1 cellular context compared by ENCODE assay signal in the genomic region with DNA sequence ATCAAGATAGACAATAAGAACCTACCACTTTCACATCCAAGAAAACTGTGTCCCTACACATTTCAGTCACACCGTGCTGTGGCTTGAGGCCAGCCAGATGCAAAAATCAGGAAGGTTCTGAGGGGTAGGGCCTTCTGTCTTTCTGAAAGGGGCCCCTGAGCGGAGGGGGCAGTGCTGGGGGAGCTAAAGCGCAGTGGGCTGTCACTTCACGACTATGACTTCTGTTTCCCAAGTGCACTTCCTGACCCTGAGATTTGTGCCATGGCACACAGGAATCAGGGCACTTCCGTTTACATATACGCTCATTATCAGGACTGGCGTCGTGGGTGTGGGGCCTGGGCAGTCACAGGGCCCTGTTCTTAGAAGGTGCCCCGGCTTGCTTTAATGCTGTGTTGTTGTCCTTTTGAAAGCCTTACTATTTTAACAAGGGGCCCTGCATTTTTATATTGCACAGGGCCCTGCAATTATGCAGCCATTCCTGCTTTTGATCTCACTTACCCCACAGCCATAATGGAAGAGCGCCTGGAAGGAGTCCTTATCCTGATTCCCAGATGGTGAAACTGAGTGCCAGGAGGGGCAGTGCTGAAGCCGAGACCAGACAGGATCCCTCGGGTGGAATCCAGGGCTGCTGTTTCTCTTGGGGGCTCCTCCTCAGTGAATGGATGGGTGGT.
TF ChIP-seq lines count a peak whose summit lies in the region.

No MANE protein-coding gene starts in this region.

TF ChIP-seq in HepG2, 621 proteins besides CTCF, POLR2A, EP300 and RAD21 (continued from another document and continues in another):
- TF ChIP-seq TGIF2 (CRISPR knock-in tag; IDR thresholded peaks at IDR 0.05): 0 out of 2 replicates have a peak, but pooled peaks have one; percentile 7
- TF ChIP-seq ZBTB7A (CRISPR knock-in tag; IDR thresholded peaks at IDR 0.05): 0 out of 2 replicates have a peak, but pooled peaks have one; percentile 19
- 0 out of 2 replicates have a peak, but pooled peaks have one; percentile 26 for TF ChIP-seq MAZ (IDR thresholded peaks at IDR 0.05; ENCODE audit: borderline replicate concordance, low read depth, low read length)
- 0 out of 2 replicates have a peak, but pooled peaks have one; percentile 53 for TF ChIP-seq MAZ (CRISPR knock-in tag; IDR thresholded peaks at IDR 0.05; ENCODE audit: low read depth)
- TF ChIP-seq, protein P1, sequence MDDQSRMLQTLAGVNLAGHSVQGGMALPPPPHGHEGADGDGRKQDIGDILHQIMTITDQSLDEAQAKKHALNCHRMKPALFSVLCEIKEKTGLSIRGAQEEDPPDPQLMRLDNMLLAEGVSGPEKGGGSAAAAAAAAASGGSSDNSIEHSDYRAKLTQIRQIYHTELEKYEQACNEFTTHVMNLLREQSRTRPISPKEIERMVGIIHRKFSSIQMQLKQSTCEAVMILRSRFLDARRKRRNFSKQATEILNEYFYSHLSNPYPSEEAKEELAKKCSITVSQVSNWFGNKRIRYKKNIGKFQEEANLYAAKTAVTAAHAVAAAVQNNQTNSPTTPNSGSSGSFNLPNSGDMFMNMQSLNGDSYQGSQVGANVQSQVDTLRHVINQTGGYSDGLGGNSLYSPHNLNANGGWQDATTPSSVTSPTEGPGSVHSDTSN (CRISPR knock-in tag; IDR thresholded peaks at IDR 0.05; ENCODE audit: borderline replicate concordance): 0 out of 2 replicates have a peak, but pooled peaks have one; percentile 35
- TF ChIP-seq ZSCAN22 (CRISPR knock-in tag; IDR thresholded peaks at IDR 0.05): no peak
- peak; percentile 63; the same call in 1 of the 2 replicates for TF ChIP-seq ZFY (CRISPR knock-in tag; IDR thresholded peaks at IDR 0.05)
- TF ChIP-seq TEAD2 (CRISPR knock-in tag; IDR thresholded peaks at IDR 0.05): no peak
- peak; percentile 46; the same call in 1 of the 2 replicates for TF ChIP-seq RXRB (CRISPR knock-in tag; IDR thresholded peaks at IDR 0.05; ENCODE audit: borderline replicate concordance)
- no peak for TF ChIP-seq PCBP1 (IDR thresholded peaks at IDR 0.05; ENCODE audit: borderline replicate concordance, low read depth, low read length)
- 0 out of 2 replicates have a peak, but pooled peaks have one; percentile 54 for TF ChIP-seq KAT8 (CRISPR knock-in tag; IDR thresholded peaks at IDR 0.05)
- no peak for TF ChIP-seq TCF7L2 (IDR thresholded peaks at IDR 0.05; ENCODE audit: low read depth, low read length)
- no peak for TF ChIP-seq TOPORS (CRISPR knock-in tag; IDR thresholded peaks at IDR 0.05)
- TF ChIP-seq JUNB (CRISPR knock-in tag; IDR thresholded peaks at IDR 0.05; ENCODE audit: borderline replicate concordance): no peak
- TF ChIP-seq ARNT (IDR thresholded peaks at IDR 0.05): no peak
- no peak for TF ChIP-seq NKX3-1 (CRISPR knock-in tag; IDR thresholded peaks at IDR 0.05)
- TF ChIP-seq, protein P2, sequence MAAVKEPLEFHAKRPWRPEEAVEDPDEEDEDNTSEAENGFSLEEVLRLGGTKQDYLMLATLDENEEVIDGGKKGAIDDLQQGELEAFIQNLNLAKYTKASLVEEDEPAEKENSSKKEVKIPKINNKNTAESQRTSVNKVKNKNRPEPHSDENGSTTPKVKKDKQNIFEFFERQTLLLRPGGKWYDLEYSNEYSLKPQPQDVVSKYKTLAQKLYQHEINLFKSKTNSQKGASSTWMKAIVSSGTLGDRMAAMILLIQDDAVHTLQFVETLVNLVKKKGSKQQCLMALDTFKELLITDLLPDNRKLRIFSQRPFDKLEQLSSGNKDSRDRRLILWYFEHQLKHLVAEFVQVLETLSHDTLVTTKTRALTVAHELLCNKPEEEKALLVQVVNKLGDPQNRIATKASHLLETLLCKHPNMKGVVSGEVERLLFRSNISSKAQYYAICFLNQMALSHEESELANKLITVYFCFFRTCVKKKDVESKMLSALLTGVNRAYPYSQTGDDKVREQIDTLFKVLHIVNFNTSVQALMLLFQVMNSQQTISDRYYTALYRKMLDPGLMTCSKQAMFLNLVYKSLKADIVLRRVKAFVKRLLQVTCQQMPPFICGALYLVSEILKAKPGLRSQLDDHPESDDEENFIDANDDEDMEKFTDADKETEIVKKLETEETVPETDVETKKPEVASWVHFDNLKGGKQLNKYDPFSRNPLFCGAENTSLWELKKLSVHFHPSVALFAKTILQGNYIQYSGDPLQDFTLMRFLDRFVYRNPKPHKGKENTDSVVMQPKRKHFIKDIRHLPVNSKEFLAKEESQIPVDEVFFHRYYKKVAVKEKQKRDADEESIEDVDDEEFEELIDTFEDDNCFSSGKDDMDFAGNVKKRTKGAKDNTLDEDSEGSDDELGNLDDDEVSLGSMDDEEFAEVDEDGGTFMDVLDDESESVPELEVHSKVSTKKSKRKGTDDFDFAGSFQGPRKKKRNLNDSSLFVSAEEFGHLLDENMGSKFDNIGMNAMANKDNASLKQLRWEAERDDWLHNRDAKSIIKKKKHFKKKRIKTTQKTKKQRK (IDR thresholded peaks at IDR 0.05; ENCODE audit: low read length): no peak
- no peak for TF ChIP-seq NPAS2 (CRISPR knock-in tag; IDR thresholded peaks at IDR 0.05; ENCODE audit: borderline replicate concordance)
- peak; percentile 72 for TF ChIP-seq ELF1 (CRISPR knock-in tag; IDR thresholded peaks at IDR 0.05)
- TF ChIP-seq ZNF510 (CRISPR knock-in tag; IDR thresholded peaks at IDR 0.05; ENCODE audit: low read depth): no peak
- no peak for TF ChIP-seq PHF21A (CRISPR knock-in tag; IDR thresholded peaks at IDR 0.05)
- TF ChIP-seq ZNF263 (CRISPR knock-in tag; IDR thresholded peaks at IDR 0.05): no peak
- TF ChIP-seq, protein P3, sequence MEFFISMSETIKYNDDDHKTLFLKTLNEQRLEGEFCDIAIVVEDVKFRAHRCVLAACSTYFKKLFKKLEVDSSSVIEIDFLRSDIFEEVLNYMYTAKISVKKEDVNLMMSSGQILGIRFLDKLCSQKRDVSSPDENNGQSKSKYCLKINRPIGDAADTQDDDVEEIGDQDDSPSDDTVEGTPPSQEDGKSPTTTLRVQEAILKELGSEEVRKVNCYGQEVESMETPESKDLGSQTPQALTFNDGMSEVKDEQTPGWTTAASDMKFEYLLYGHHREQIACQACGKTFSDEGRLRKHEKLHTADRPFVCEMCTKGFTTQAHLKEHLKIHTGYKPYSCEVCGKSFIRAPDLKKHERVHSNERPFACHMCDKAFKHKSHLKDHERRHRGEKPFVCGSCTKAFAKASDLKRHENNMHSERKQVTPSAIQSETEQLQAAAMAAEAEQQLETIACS (CRISPR knock-in tag; IDR thresholded peaks at IDR 0.05): no peak
- TF ChIP-seq ZNF607 (CRISPR knock-in tag; IDR thresholded peaks at IDR 0.05; ENCODE audit: borderline replicate concordance): no peak
- no peak for TF ChIP-seq RXRA (CRISPR knock-in tag; IDR thresholded peaks at IDR 0.05)
- no peak for TF ChIP-seq ZNF780A (CRISPR knock-in tag; IDR thresholded peaks at IDR 0.05)
- TF ChIP-seq RARG (CRISPR knock-in tag; IDR thresholded peaks at IDR 0.05; ENCODE audit: low read depth): no peak
- no peak for TF ChIP-seq NFYB (CRISPR knock-in tag; IDR thresholded peaks at IDR 0.05)
- TF ChIP-seq MTA1 (CRISPR knock-in tag; IDR thresholded peaks at IDR 0.05; ENCODE audit: borderline replicate concordance): no peak
- TF ChIP-seq, protein P4, sequence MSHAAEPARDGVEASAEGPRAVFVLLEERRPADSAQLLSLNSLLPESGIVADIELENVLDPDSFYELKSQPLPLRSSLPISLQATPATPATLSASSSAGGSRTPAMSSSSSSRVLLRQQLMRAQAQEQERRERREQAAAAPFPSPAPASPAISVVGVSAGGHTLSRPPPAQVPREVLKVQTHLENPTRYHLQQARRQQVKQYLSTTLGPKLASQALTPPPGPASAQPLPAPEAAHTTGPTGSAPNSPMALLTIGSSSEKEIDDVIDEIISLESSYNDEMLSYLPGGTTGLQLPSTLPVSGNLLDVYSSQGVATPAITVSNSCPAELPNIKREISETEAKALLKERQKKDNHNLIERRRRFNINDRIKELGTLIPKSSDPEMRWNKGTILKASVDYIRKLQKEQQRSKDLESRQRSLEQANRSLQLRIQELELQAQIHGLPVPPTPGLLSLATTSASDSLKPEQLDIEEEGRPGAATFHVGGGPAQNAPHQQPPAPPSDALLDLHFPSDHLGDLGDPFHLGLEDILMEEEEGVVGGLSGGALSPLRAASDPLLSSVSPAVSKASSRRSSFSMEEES (CRISPR knock-in tag; IDR thresholded peaks at IDR 0.05): no peak
- TF ChIP-seq, protein P5, sequence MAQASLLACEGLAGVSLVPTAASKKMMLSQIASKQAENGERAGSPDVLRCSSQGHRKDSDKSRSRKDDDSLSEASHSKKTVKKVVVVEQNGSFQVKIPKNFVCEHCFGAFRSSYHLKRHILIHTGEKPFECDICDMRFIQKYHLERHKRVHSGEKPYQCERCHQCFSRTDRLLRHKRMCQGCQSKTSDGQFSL (CRISPR knock-in tag; IDR thresholded peaks at IDR 0.05): 0 out of 2 replicates have a peak, but pooled peaks have one; percentile 24
- TF ChIP-seq GFI1 (CRISPR knock-in tag; IDR thresholded peaks at IDR 0.05; ENCODE audit: borderline replicate concordance): 0 out of 2 replicates have a peak, but pooled peaks have one; percentile 66
- TF ChIP-seq ZBTB42 (CRISPR knock-in tag; IDR thresholded peaks at IDR 0.05): no peak
- TF ChIP-seq, protein P6, sequence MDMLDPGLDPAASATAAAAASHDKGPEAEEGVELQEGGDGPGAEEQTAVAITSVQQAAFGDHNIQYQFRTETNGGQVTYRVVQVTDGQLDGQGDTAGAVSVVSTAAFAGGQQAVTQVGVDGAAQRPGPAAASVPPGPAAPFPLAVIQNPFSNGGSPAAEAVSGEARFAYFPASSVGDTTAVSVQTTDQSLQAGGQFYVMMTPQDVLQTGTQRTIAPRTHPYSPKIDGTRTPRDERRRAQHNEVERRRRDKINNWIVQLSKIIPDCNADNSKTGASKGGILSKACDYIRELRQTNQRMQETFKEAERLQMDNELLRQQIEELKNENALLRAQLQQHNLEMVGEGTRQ (IDR thresholded peaks at IDR 0.05; ENCODE audit: low read depth, low read length): no peak
- TF ChIP-seq, protein P6 (CRISPR knock-in tag; IDR thresholded peaks at IDR 0.05; ENCODE audit: borderline replicate concordance): no peak
- TF ChIP-seq, protein P7, sequence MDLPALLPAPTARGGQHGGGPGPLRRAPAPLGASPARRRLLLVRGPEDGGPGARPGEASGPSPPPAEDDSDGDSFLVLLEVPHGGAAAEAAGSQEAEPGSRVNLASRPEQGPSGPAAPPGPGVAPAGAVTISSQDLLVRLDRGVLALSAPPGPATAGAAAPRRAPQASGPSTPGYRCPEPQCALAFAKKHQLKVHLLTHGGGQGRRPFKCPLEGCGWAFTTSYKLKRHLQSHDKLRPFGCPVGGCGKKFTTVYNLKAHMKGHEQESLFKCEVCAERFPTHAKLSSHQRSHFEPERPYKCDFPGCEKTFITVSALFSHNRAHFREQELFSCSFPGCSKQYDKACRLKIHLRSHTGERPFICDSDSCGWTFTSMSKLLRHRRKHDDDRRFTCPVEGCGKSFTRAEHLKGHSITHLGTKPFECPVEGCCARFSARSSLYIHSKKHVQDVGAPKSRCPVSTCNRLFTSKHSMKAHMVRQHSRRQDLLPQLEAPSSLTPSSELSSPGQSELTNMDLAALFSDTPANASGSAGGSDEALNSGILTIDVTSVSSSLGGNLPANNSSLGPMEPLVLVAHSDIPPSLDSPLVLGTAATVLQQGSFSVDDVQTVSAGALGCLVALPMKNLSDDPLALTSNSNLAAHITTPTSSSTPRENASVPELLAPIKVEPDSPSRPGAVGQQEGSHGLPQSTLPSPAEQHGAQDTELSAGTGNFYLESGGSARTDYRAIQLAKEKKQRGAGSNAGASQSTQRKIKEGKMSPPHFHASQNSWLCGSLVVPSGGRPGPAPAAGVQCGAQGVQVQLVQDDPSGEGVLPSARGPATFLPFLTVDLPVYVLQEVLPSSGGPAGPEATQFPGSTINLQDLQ (CRISPR knock-in tag; IDR thresholded peaks at IDR 0.05): peak; percentile 35
- no peak for TF ChIP-seq FOXK1 (CRISPR knock-in tag; IDR thresholded peaks at IDR 0.05; ENCODE audit: borderline replicate concordance, low read depth)
- peak; percentile 69; the same call in 1 of the 2 replicates for TF ChIP-seq ZNF232 (CRISPR knock-in tag; IDR thresholded peaks at IDR 0.05; ENCODE audit: borderline replicate concordance)
- peak; percentile 11; the same call in 1 of the 2 replicates for TF ChIP-seq ZSCAN9 (CRISPR knock-in tag; IDR thresholded peaks at IDR 0.05; ENCODE audit: borderline replicate concordance)
- no peak for TF ChIP-seq ZZZ3 (CRISPR knock-in tag; IDR thresholded peaks at IDR 0.05; ENCODE audit: borderline replicate concordance)
- no peak for TF ChIP-seq ZBTB3 (CRISPR knock-in tag; IDR thresholded peaks at IDR 0.05; ENCODE audit: borderline replicate concordance, low read depth)
- no peak for TF ChIP-seq HNF4G (IDR thresholded peaks at IDR 0.05; ENCODE audit: borderline replicate concordance, low read depth, low read length)
- no peak for TF ChIP-seq HNF4G (CRISPR knock-in tag; IDR thresholded peaks at IDR 0.05; ENCODE audit: borderline replicate concordance, low read depth)
- no peak for TF ChIP-seq ZNF543 (CRISPR knock-in tag; IDR thresholded peaks at IDR 0.05)
- no peak for TF ChIP-seq ZNF234 (CRISPR knock-in tag; conservative IDR thresholded peaks at IDR 0.05)
- TF ChIP-seq, protein P8, sequence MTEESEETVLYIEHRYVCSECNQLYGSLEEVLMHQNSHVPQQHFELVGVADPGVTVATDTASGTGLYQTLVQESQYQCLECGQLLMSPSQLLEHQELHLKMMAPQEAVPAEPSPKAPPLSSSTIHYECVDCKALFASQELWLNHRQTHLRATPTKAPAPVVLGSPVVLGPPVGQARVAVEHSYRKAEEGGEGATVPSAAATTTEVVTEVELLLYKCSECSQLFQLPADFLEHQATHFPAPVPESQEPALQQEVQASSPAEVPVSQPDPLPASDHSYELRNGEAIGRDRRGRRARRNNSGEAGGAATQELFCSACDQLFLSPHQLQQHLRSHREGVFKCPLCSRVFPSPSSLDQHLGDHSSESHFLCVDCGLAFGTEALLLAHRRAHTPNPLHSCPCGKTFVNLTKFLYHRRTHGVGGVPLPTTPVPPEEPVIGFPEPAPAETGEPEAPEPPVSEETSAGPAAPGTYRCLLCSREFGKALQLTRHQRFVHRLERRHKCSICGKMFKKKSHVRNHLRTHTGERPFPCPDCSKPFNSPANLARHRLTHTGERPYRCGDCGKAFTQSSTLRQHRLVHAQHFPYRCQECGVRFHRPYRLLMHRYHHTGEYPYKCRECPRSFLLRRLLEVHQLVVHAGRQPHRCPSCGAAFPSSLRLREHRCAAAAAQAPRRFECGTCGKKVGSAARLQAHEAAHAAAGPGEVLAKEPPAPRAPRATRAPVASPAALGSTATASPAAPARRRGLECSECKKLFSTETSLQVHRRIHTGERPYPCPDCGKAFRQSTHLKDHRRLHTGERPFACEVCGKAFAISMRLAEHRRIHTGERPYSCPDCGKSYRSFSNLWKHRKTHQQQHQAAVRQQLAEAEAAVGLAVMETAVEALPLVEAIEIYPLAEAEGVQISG (CRISPR knock-in tag; IDR thresholded peaks at IDR 0.05): peak; percentile 56; the same call in 1 of the 2 replicates
